16 cellular contexts compared by ENCODE assay signal in genomic region chr11:30991802-30992512, GRCh38.
DNase-seq lines count a peak whose midpoint lies in the region; ATAC-seq and TF ChIP-seq lines count a peak whose summit lies in the region.
"Had no signal": no experiment of that assay in that cellular context is flagged by ENCODE, and none has a peak within 500 bp of the region (broad histone marks: within the 10 kb centered on the region; RNA-seq: fewer than 3 reads in every experiment).

No MANE protein-coding gene starts in this region.

- peaks cover 15% of the 10 kb centered on the region for H3K4me1 Mint-ChIP-seq in endodermal cell
- H3K4me1 Mint-ChIP-seq in glutamatergic neuron (ENCODE audit: low read depth, unreplicated experiment) = no peaks in the 10 kb centered on the region
- H3K4me1 Mint-ChIP-seq: CD4-positive, CD25-positive, alpha-beta regulatory T cell had no signal

- peak; percentile 17 for ATAC-seq in GM18868 (IDR thresholded peaks at IDR 0.05; ENCODE audit: unreplicated experiment)
- no peak for ATAC-seq in HG03139 (IDR thresholded peaks at IDR 0.05; ENCODE audit: unreplicated experiment)

- peak overlapping the region; percentile 31 for H3K27ac Mint-ChIP-seq in endodermal cell
- no peak overlapping the region for H3K27ac Mint-ChIP-seq in glutamatergic neuron (ENCODE audit: unreplicated experiment)
- H3K27ac Mint-ChIP-seq: CD4-positive, CD25-positive, alpha-beta regulatory T cell had no signal

- no peaks in the 10 kb centered on the region for H3K36me3 Mint-ChIP-seq in endodermal cell (ENCODE audit: low read depth)
- no peaks in the 10 kb centered on the region for H3K36me3 Mint-ChIP-seq in glutamatergic neuron (ENCODE audit: unreplicated experiment)
- H3K36me3 Mint-ChIP-seq: CD4-positive, CD25-positive, alpha-beta regulatory T cell had no signal

- H3K9me3 ChIP-seq in endodermal cell (ENCODE audit: control insufficient read depth, low read length) (no peaks in the 10 kb centered on the region), neuronal stem cell (replicated peaks in 1 of 2; ENCODE audit: control insufficient read depth in 2 of 2, insufficient read depth in 1 of 2, low read depth in 1 of 2, low read length in 2 of 2) (no peaks in the 10 kb centered on the region)
- H3K9me3 ChIP-seq: MG63 had no signal

- no peak overlapping the region for H3K18ac ChIP-seq in neuronal stem cell (ENCODE audit: low read length)

- H3K27me3 Mint-ChIP-seq in endodermal cell (ENCODE audit: insufficient read depth) = peaks cover 2% of the 10 kb centered on the region
- H3K27me3 Mint-ChIP-seq in glutamatergic neuron (ENCODE audit: unreplicated experiment) = no peaks in the 10 kb centered on the region

- H3K36me3 ChIP-seq in endodermal cell (ENCODE audit: control insufficient read depth, insufficient read depth, low read length) (no peaks in the 10 kb centered on the region), neuronal stem cell (replicated peaks in 1 of 2; ENCODE audit: control insufficient read depth in 2 of 2, insufficient read depth in 2 of 2, low read length in 2 of 2) (no peaks in the 10 kb centered on the region)
- H3K36me3 ChIP-seq: MG63 had no signal

- no peak overlapping the region for H2BK12ac ChIP-seq in neuronal stem cell (ENCODE audit: low read length)

- no peak overlapping the region for H3K4me3 Mint-ChIP-seq in endodermal cell
- no peak overlapping the region for H3K4me3 Mint-ChIP-seq in glutamatergic neuron (ENCODE audit: unreplicated experiment)
- H3K4me3 Mint-ChIP-seq: CD4-positive, CD25-positive, alpha-beta regulatory T cell had no signal

- no peak overlapping the region for H3K4me2 ChIP-seq in neuronal stem cell (ENCODE audit: insufficient read depth, low read length, poor library complexity, severe bottlenecking)

- H3K4ac ChIP-seq in neuronal stem cell (ENCODE audit: low read length) = no peak overlapping the region

- no peaks in the 10 kb centered on the region for H3K9me3 Mint-ChIP-seq in endodermal cell
- H3K9me3 Mint-ChIP-seq in glutamatergic neuron (ENCODE audit: unreplicated experiment) = no peaks in the 10 kb centered on the region

- peak overlapping the region; percentile 66 for H2AFZ ChIP-seq in neuronal stem cell (ENCODE audit: low read length)

- H3K23ac ChIP-seq in neuronal stem cell (ENCODE audit: low read depth, low read length, poor library complexity) = no peak overlapping the region

- H3K27ac ChIP-seq in endodermal cell (ENCODE audit: low read depth, low read length) = no peak overlapping the region
- no peak overlapping the region for H3K27ac ChIP-seq in neuronal stem cell (replicated peaks; ENCODE audit: low read length)

- H3K4me1 ChIP-seq in endodermal cell (ENCODE audit: control insufficient read depth, insufficient read depth, low read length) = peaks cover 2% of the 10 kb centered on the region
- peaks cover 0 to 3% of the 10 kb centered on the region in 2 donors for H3K4me1 ChIP-seq in neuronal stem cell (ENCODE audit: control insufficient read depth in 2 of 2, insufficient read depth in 1 of 2, low read depth in 1 of 2, low read length in 2 of 2)

- WGBS in endodermal cell (ENCODE audit: insufficient coverage in 1 of 2, insufficient read length in 1 of 2), 2 experiments = 80 to 90% methylated on average over 1 to 2 of the region's 2 CpGs
- WGBS in neuronal stem cell (ENCODE audit: extremely low coverage in 2 of 2, insufficient read length in 2 of 2, insufficient replicate concordance in 1 of 2), 2 donors = no CpG with 5 or more reads among the region's 2 CpGs

- no peak overlapping the region for H2BK5ac ChIP-seq in neuronal stem cell (ENCODE audit: low read length)

- no peak overlapping the region for H4K91ac ChIP-seq in neuronal stem cell (ENCODE audit: low read depth, low read length, poor library complexity)

- H4K8ac ChIP-seq in neuronal stem cell (ENCODE audit: low read depth, low read length) = no peak overlapping the region

- H3K79me1 ChIP-seq in neuronal stem cell (ENCODE audit: low read depth, low read length) = no peaks in the 10 kb centered on the region

- H3K9ac ChIP-seq in endodermal cell (ENCODE audit: extremely low read depth, low read length, poor library complexity, severe bottlenecking) (no peak overlapping the region), neuronal stem cell (ENCODE audit: low read depth, low read length, poor library complexity) (no peak overlapping the region)

- H2BK15ac ChIP-seq in neuronal stem cell (ENCODE audit: low read length) = no peak overlapping the region

- H3K4me3 ChIP-seq in endodermal cell (ENCODE audit: low read length) (no peak overlapping the region), neuronal stem cell (ENCODE audit: low read length in 2 of 2) (no peak overlapping the region)
- H3K4me3 ChIP-seq: MG63 had no signal

- H2AK5ac ChIP-seq in neuronal stem cell (ENCODE audit: low read depth, low read length) = no peak overlapping the region

- H2BK120ac ChIP-seq in neuronal stem cell (ENCODE audit: low read depth, low read length) = no peak overlapping the region

- DNase-seq in HT-29 (ENCODE audit: low spot score) (peak; percentile 5), endodermal cell (no peak), neuronal stem cell (ENCODE audit: low spot score) (no peak), glutamatergic neuron (no peak), DMS153 treated with DMSO at 0.1 percent for 48 hours (lab: John Stamatoyannopoulos, UW; ENCODE audit: unreplicated experiment) (no peak)
- DNase-seq: ACHN, GF-D8, MG63, NCI-H1105 treated with DMSO at 0.1 percent for 48 hours, NCI-H187 treated with DMSO at 0.1 percent for 48 hours, NCI-H446 treated with DMSO at 0.1 percent for 48 hours, NCI-H82, SIG-M5 had no signal

- no peak overlapping the region for H3K14ac ChIP-seq in neuronal stem cell (ENCODE audit: low read length)

- H3K27me3 ChIP-seq in endodermal cell (ENCODE audit: control insufficient read depth, insufficient read depth, low read length, poor library complexity, severe bottlenecking) (no peaks in the 10 kb centered on the region), neuronal stem cell (ENCODE audit: control insufficient read depth in 3 of 3, insufficient read depth in 3 of 3, low read depth in 1 of 3, low read length in 3 of 3) (no peaks in the 10 kb centered on the region)
- H3K27me3 ChIP-seq: MG63 had no signal

- TF ChIP-seq CTCF in endodermal cell (conservative IDR thresholded peaks at IDR 0.05) = no peak
- no peak for TF ChIP-seq CTCF in glutamatergic neuron (IDR thresholded peaks at IDR 0.05; ENCODE audit: partially characterized antibody, unreplicated experiment)
